29 cellular contexts compared by ENCODE assay signal in genomic region chr13:40070357-40070756, GRCh38.
DNase-seq lines count a peak whose midpoint lies in the region; ATAC-seq lines count a peak whose summit lies in the region.
"Had no signal": no experiment of that assay in that cellular context is flagged by ENCODE, and none has a peak within 500 bp of the region (broad histone marks: within the 10 kb centered on the region; RNA-seq: fewer than 3 reads in every experiment).

No MANE protein-coding gene starts in this region.

- peak overlapping the region; percentile 22 for H3K27ac Mint-ChIP-seq in stimulated activated naive CD8-positive, alpha-beta T cell treated with anti-CD3 and anti-CD28 coated beads, Interleukin-15, Interleukin-2, amounts not matched to agents 100 ng/mL and 50 ng/mL, for 24 hours
- H3K27ac Mint-ChIP-seq: activated T-helper 2 cell treated with anti-CD3 and anti-CD28 coated beads, Interferon-gamma antibody, Interleukin-2, Interleukin-4, amounts not matched to agents 10 μg/mL and 5 μg/mL and 100 μg/mL, durations not matched to agents 14 hours and 24 hours and 36 hours; CD14-positive monocyte; effector memory CD8-positive, alpha-beta T cell; natural killer cell treated with Interleukin-12 subunit alpha and Interleukin-12 subunit beta and Interleukin-15 and Interleukin-18, amount 100 ng/mL, for 72 hours had no signal

- no peaks in the 10 kb centered on the region for H3K27me3 Mint-ChIP-seq in stimulated activated naive CD8-positive, alpha-beta T cell treated with anti-CD3 and anti-CD28 coated beads, Interleukin-15, Interleukin-2, amounts not matched to agents 100 ng/mL and 50 ng/mL, for 24 hours
- H3K27me3 Mint-ChIP-seq: effector memory CD8-positive, alpha-beta T cell; natural killer cell treated with Interleukin-12 subunit alpha and Interleukin-12 subunit beta and Interleukin-15 and Interleukin-18, amount 100 ng/mL, for 72 hours had no signal

- no peaks in the 10 kb centered on the region for H3K9me3 Mint-ChIP-seq in stimulated activated naive CD8-positive, alpha-beta T cell treated with anti-CD3 and anti-CD28 coated beads, Interleukin-15, Interleukin-2, amounts not matched to agents 100 ng/mL and 50 ng/mL, for 24 hours
- H3K9me3 Mint-ChIP-seq: activated naive CD4-positive, alpha-beta T cell treated with anti-CD3 and anti-CD28 coated beads, Interleukin-2, amount 50 U/mL, for 72 hours; activated T-helper 2 cell treated with anti-CD3 and anti-CD28 coated beads, Interferon-gamma antibody, Interleukin-2, Interleukin-4, amounts not matched to agents 10 μg/mL and 5 μg/mL and 100 μg/mL, durations not matched to agents 14 hours and 24 hours and 36 hours; effector memory CD8-positive, alpha-beta T cell; natural killer cell treated with Interleukin-12 subunit alpha and Interleukin-12 subunit beta and Interleukin-15 and Interleukin-18, amount 100 ng/mL, for 72 hours had no signal

- DNase-seq in NCI-H2107 treated with DMSO at 0.1 percent for 48 hours (lab: John Stamatoyannopoulos, UW; ENCODE audit: unreplicated experiment): peak; percentile 62
- DNase-seq in NCI-H2107 (lab: John Stamatoyannopoulos, UW): no peak
- no peak for DNase-seq in stimulated activated naive CD8-positive, alpha-beta T cell treated with anti-CD3 and anti-CD28 coated beads, Interleukin-15, Interleukin-2, amounts not matched to agents 100 U/mL and 50 U/mL, for 24 hours
- peak; percentile 38 for DNase-seq in dermis blood vessel endothelial cell
- DNase-seq in activated CD4-positive, CD25-positive, alpha-beta regulatory T cell treated with anti-CD3 and anti-CD28 coated beads, Interleukin-2, amount 50 U/mL, for 72 hours: no peak
- no peak for DNase-seq in DMS153 treated with DMSO at 0.1 percent for 48 hours (lab: John Stamatoyannopoulos, UW; ENCODE audit: unreplicated experiment)
- no peak for DNase-seq in SK-N-DZ (ENCODE audit: low spot score)
- DNase-seq: 8988T; activated CD4-positive, alpha-beta T cell treated with anti-CD3 and anti-CD28 coated beads, Interleukin-2, amount 50 U/mL, for 48 hours; activated CD4-positive, CD25-positive, alpha-beta regulatory T cell; activated CD8-positive, alpha-beta memory T cell treated with anti-CD3 and anti-CD28 coated beads, Interleukin-2, amount 50 U/mL, for 48 hours; Calu3; DND-41; effector memory CD8-positive, alpha-beta T cell; hippocampal formation; left cardiac atrium; NCI-H1092; NCI-H1694; occipital lobe; OCI-M1; sigmoid colon; stimulated activated CD4-positive, alpha-beta T cell treated with anti-CD3 and anti-CD28 coated beads, Interleukin-12 subunit alpha, Interleukin-12 subunit beta, amount 100 ng/mL, for 4 hours; stimulated activated CD4-positive, alpha-beta T cell treated with anti-CD3 and anti-CD28 coated beads, Interleukin-2, amount 100 ng/mL, for 48 hours; transverse colon had no signal

- H3K4me1 Mint-ChIP-seq in stimulated activated naive CD8-positive, alpha-beta T cell treated with anti-CD3 and anti-CD28 coated beads, Interleukin-15, Interleukin-2, amounts not matched to agents 100 ng/mL and 50 ng/mL, for 24 hours (ENCODE audit: low read depth): peaks cover 22% of the 10 kb centered on the region

- no peak overlapping the region for H3K4me3 Mint-ChIP-seq in stimulated activated naive CD8-positive, alpha-beta T cell treated with anti-CD3 and anti-CD28 coated beads, Interleukin-15, Interleukin-2, amounts not matched to agents 100 ng/mL and 50 ng/mL, for 24 hours
- H3K4me3 Mint-ChIP-seq: CD14-positive monocyte; effector memory CD8-positive, alpha-beta T cell; natural killer cell treated with Interleukin-12 subunit alpha and Interleukin-12 subunit beta and Interleukin-15 and Interleukin-18, amount 100 ng/mL, for 72 hours had no signal

- no peak for ATAC-seq in stimulated activated naive CD8-positive, alpha-beta T cell treated with anti-CD3 and anti-CD28 coated beads, Interleukin-15, Interleukin-2, amounts not matched to agents 100 U/mL and 50 U/mL, for 24 hours
- ATAC-seq: effector memory CD8-positive, alpha-beta T cell; natural killer cell treated with Interleukin-12 subunit alpha and Interleukin-12 subunit beta and Interleukin-15 and Interleukin-18, amount 100 ng/mL, for 72 hours had no signal

- no peaks in the 10 kb centered on the region for H3K36me3 Mint-ChIP-seq in stimulated activated naive CD8-positive, alpha-beta T cell treated with anti-CD3 and anti-CD28 coated beads, Interleukin-15, Interleukin-2, amounts not matched to agents 100 ng/mL and 50 ng/mL, for 24 hours (ENCODE audit: low read depth)
- H3K36me3 Mint-ChIP-seq: CD14-positive monocyte; natural killer cell treated with Interleukin-12 subunit alpha and Interleukin-12 subunit beta and Interleukin-15 and Interleukin-18, amount 100 ng/mL, for 72 hours had no signal

Comparison
In these comparisons a context has a peak if more than half of its experiments do, and no peak if none do; other contexts are left out.
1. DNase-seq: peak in NCI-H2107 treated with DMSO at 0.1 percent for 48 hours (single experiment) and dermis blood vessel endothelial cell (single experiment); none in NCI-H2107 (single experiment), stimulated activated naive CD8-positive, alpha-beta T cell treated with anti-CD3 and anti-CD28 coated beads, Interleukin-15, Interleukin-2, amounts not matched to agents 100 U/mL and 50 U/mL, for 24 hours (single experiment), activated CD4-positive, CD25-positive, alpha-beta regulatory T cell treated with anti-CD3 and anti-CD28 coated beads, Interleukin-2, amount 50 U/mL, for 72 hours (single experiment), DMS153 treated with DMSO at 0.1 percent for 48 hours (single experiment) and SK-N-DZ (single experiment).